In genomic region chrX:31323658-31324057, GRCh38 we compare ENCODE assay signal across 9 cellular contexts.
DNase-seq lines count a peak whose midpoint lies in the region; ATAC-seq, FAIRE-seq and TF ChIP-seq lines count a peak whose summit lies in the region.
"Had no signal": no experiment of that assay in that cellular context is flagged by ENCODE, and none has a peak within 500 bp of the region (broad histone marks: within the 10 kb centered on the region; RNA-seq: fewer than 3 reads in every experiment).

No MANE protein-coding gene starts in this region.

- ATAC-seq in GM18858 (IDR thresholded peaks at IDR 0.05; ENCODE audit: unreplicated experiment) (peak; percentile 97), GM21529 (IDR thresholded peaks at IDR 0.05; ENCODE audit: unreplicated experiment) (peak; percentile 93), HG03159 (IDR thresholded peaks at IDR 0.05; ENCODE audit: unreplicated experiment) (peak; percentile 95), GM21528 (IDR thresholded peaks at IDR 0.05; ENCODE audit: low FRiP score, unreplicated experiment) (no peak)
- ATAC-seq in activated T-helper 17 cell treated with anti-CD3 and anti-CD28 coated beads, Interleukin-2, amount 50 U/mL, for 72 hours (replicated peaks) = no peak

- FAIRE-seq in astrocyte (lab: Jason Lieb, UNC) = peak; percentile 75

- H3K27ac ChIP-seq in astrocyte (ENCODE audit: low read depth, low read length) = no peak overlapping the region

- no peaks in the 10 kb centered on the region for H3K27me3 ChIP-seq in astrocyte (ENCODE audit: insufficient read depth, low read length)

- no peaks in the 10 kb centered on the region for H3K27me3 Mint-ChIP-seq in astrocyte (ENCODE audit: low read depth, unreplicated experiment)
- no peaks in the 10 kb centered on the region for H3K27me3 Mint-ChIP-seq in activated T-helper 17 cell treated with anti-CD3 and anti-CD28 coated beads, Interleukin-2, amount 50 U/mL, for 72 hours

- no peaks in the 10 kb centered on the region for H3K36me3 ChIP-seq in astrocyte (ENCODE audit: insufficient read depth, low read length)

- H3K4me3 Mint-ChIP-seq in astrocyte (ENCODE audit: unreplicated experiment) = no peak overlapping the region
- no peak overlapping the region for H3K4me3 Mint-ChIP-seq in activated T-helper 17 cell treated with anti-CD3 and anti-CD28 coated beads, Interleukin-2, amount 50 U/mL, for 72 hours

- DNase-seq in astrocyte (ENCODE audit: low read depth) = no peak
- no peak for DNase-seq in NCI-H1694 treated with DMSO at 0.1 percent for 48 hours (lab: John Stamatoyannopoulos, UW)
- DNase-seq in SKM-1 (lab: John Stamatoyannopoulos, UW; ENCODE audit: unreplicated experiment) = no peak
- DNase-seq: stimulated activated CD4-positive, alpha-beta T cell treated with anti-CD3 and anti-CD28 coated beads, Interleukin-12 subunit alpha, Interleukin-12 subunit beta, amount 100 ng/mL, for 4 hours had no signal

- no peak overlapping the region for H2AFZ ChIP-seq in astrocyte (ENCODE audit: low read depth, low read length)

- no peak overlapping the region for H3K4me2 ChIP-seq in astrocyte (ENCODE audit: low read length)

- H3K4me1 Mint-ChIP-seq in astrocyte (ENCODE audit: low read depth, unreplicated experiment) = peaks cover 4% of the 10 kb centered on the region
- H3K4me1 Mint-ChIP-seq in activated T-helper 17 cell treated with anti-CD3 and anti-CD28 coated beads, Interleukin-2, amount 50 U/mL, for 72 hours = no peaks in the 10 kb centered on the region

- H3K79me2 ChIP-seq in astrocyte (ENCODE audit: insufficient read depth, low read length) = no peaks in the 10 kb centered on the region

- TF ChIP-seq CTCF in astrocyte (IDR thresholded peaks at IDR 0.05; ENCODE audit: insufficient read depth, low read depth, low read length) = no peak

- peak overlapping the region; percentile 31 for H3K27ac Mint-ChIP-seq in astrocyte (ENCODE audit: unreplicated experiment)
- H3K27ac Mint-ChIP-seq in activated T-helper 17 cell treated with anti-CD3 and anti-CD28 coated beads, Interleukin-2, amount 50 U/mL, for 72 hours = no peak overlapping the region

- H3K9me3 Mint-ChIP-seq in astrocyte (ENCODE audit: unreplicated experiment) = no peaks in the 10 kb centered on the region
- H3K9me3 Mint-ChIP-seq in activated T-helper 17 cell treated with anti-CD3 and anti-CD28 coated beads, Interleukin-2, amount 50 U/mL, for 72 hours = no peaks in the 10 kb centered on the region

- no peak overlapping the region for H3K4me3 ChIP-seq in astrocyte (ENCODE audit: insufficient read depth, low read depth, low read length)

- H3K4me1 ChIP-seq in astrocyte (ENCODE audit: insufficient read depth, low read length) = no peaks in the 10 kb centered on the region

- no peaks in the 10 kb centered on the region for H4K20me1 ChIP-seq in astrocyte (ENCODE audit: insufficient read depth, low read length)

- no peaks in the 10 kb centered on the region for H3K36me3 Mint-ChIP-seq in astrocyte (ENCODE audit: low read depth, unreplicated experiment)
- no peaks in the 10 kb centered on the region for H3K36me3 Mint-ChIP-seq in activated T-helper 17 cell treated with anti-CD3 and anti-CD28 coated beads, Interleukin-2, amount 50 U/mL, for 72 hours (ENCODE audit: low read depth)

- H3K9ac ChIP-seq in astrocyte (ENCODE audit: low read length) = no peak overlapping the region

- H3K9me3 ChIP-seq in astrocyte (ENCODE audit: insufficient read depth, low read depth, low read length) = no peaks in the 10 kb centered on the region

Comparison
In these comparisons a context has a peak if more than half of its experiments do, and no peak if none do; other contexts are left out.
1. ATAC-seq: peak in GM18858 (single experiment), GM21529 (single experiment) and HG03159 (single experiment); none in GM21528 (single experiment) and activated T-helper 17 cell treated with anti-CD3 and anti-CD28 coated beads, Interleukin-2, amount 50 U/mL, for 72 hours (single experiment).